ENCODE assay signal across 17 cellular contexts in genomic region chr10:110260746-110261477, GRCh38. TPM values are rescaled to one million over a fixed set of nuclear protein-coding genes. Genes with fewer than 3 reads are reported as not detected.
A peak's percentile ranks its signal among the peaks of the same experiment; 100 is the strongest.
DNase-seq lines count a peak whose midpoint lies in the region; ATAC-seq, FAIRE-seq and TF ChIP-seq lines count a peak whose summit lies in the region.
"Had no signal": no experiment of that assay in that cellular context is flagged by ENCODE, and none has a peak within 500 bp of the region (broad histone marks: within the 10 kb centered on the region; RNA-seq: fewer than 3 reads in every experiment).

No MANE protein-coding gene starts in this region.

- no peak overlapping the region for H3K4me3 Mint-ChIP-seq in astrocyte (ENCODE audit: unreplicated experiment)
- H3K4me3 Mint-ChIP-seq: activated CD8-positive, alpha-beta T cell treated with anti-CD3 and anti-CD28 coated beads for 36 hours; B cell; GM23338 had no signal

- H4K20me1 ChIP-seq in astrocyte (ENCODE audit: insufficient read depth, low read length) = no peaks in the 10 kb centered on the region

- H3K36me3 ChIP-seq in astrocyte (ENCODE audit: insufficient read depth, low read length) (no peaks in the 10 kb centered on the region), heart left ventricle (peaks cover 0 to 2% (median 0%) of the 10 kb centered on the region in 9 donors)

- H3K9ac ChIP-seq in astrocyte (ENCODE audit: low read length) = no peak overlapping the region
- H3K9ac ChIP-seq: parathyroid adenoma had no signal

- no peak overlapping the region for H3K4me3 ChIP-seq in astrocyte (ENCODE audit: insufficient read depth, low read depth, low read length)
- no peak overlapping the region for H3K4me3 ChIP-seq in heart left ventricle
- no peak overlapping the region for H3K4me3 ChIP-seq in skeletal muscle cell (ENCODE audit: low read depth, low read length)
- H3K4me3 ChIP-seq: GM23338 had no signal

- no peaks in the 10 kb centered on the region for H3K4me1 ChIP-seq in astrocyte (ENCODE audit: insufficient read depth, low read length)
- peaks cover 0 to 71% (median 39%) of the 10 kb centered on the region in 12 donors for H3K4me1 ChIP-seq in heart left ventricle

- no peak overlapping the region for H3K4me2 ChIP-seq in astrocyte (ENCODE audit: low read length)
- H3K4me2 ChIP-seq: GM23338 had no signal

- DNase-seq in GM12891 (ENCODE audit: insufficient read length, low spot score) (no peak), astrocyte (ENCODE audit: low read depth) (peak; percentile 29), heart left ventricle (no peak), skeletal muscle cell (ENCODE audit: low read depth) (peak; percentile 8), GM13976 (ENCODE audit: low spot score) (no peak), mesenteric fat pad (ENCODE audit: low spot score) (no peak), NCI-H2107 (lab: John Stamatoyannopoulos, UW) (no peak)
- no peak for DNase-seq in activated CD4-positive, CD25-positive, alpha-beta regulatory T cell treated with anti-CD3 and anti-CD28 coated beads, Interleukin-2, amount 50 U/mL, for 72 hours
- DNase-seq: activated CD8-positive, alpha-beta T cell treated with anti-CD3 and anti-CD28 coated beads for 36 hours; activated gamma-delta T cell treated with Interleukin-2 at 50 U/mL for 16 hours; cerebellar nuclear complex; NCI-H2029; NCI-H748 treated with DMSO at 0.1 percent for 48 hours; stimulated activated CD8-positive, alpha-beta memory T cell treated with anti-CD3 and anti-CD28 coated beads, Interleukin-4, amount 100 ng/mL, for 48 hours had no signal

- H3K27me3 ChIP-seq in astrocyte (ENCODE audit: insufficient read depth, low read length) = no peaks in the 10 kb centered on the region
- no peaks in the 10 kb centered on the region for H3K27me3 ChIP-seq in heart left ventricle

- H3K9me3 ChIP-seq in astrocyte (ENCODE audit: insufficient read depth, low read depth, low read length) (no peaks in the 10 kb centered on the region), heart left ventricle (peaks cover 0 to 6% (median 0%) of the 10 kb centered on the region in 12 donors)

- H3K27ac Mint-ChIP-seq in astrocyte (ENCODE audit: unreplicated experiment) = no peak overlapping the region
- H3K27ac Mint-ChIP-seq: activated CD8-positive, alpha-beta T cell treated with anti-CD3 and anti-CD28 coated beads for 36 hours; B cell; GM23338 had no signal

- no peaks in the 10 kb centered on the region for H3K27me3 Mint-ChIP-seq in astrocyte (ENCODE audit: low read depth, unreplicated experiment)
- H3K27me3 Mint-ChIP-seq: B cell had no signal

- in situ Hi-C loops in GM13976 (cut with MboI; ENCODE audit: low sequenced_read_pairs, unreplicated experiment) = no loop called here

- H3K4me1 Mint-ChIP-seq in astrocyte (ENCODE audit: low read depth, unreplicated experiment) = peaks cover 2% of the 10 kb centered on the region
- H3K4me1 Mint-ChIP-seq: B cell, GM23338 had no signal

- TF ChIP-seq POLR2A in GM12891 (IDR thresholded peaks at IDR 0.05; ENCODE audit: low read depth, low read length) (no peak), heart left ventricle (IDR thresholded peaks at IDR 0.05) (no peak)

- FAIRE-seq in GM12891 (lab: Jason Lieb, UNC) = no peak
- FAIRE-seq in astrocyte (lab: Jason Lieb, UNC) = no peak

- H3K79me2 ChIP-seq in astrocyte (ENCODE audit: insufficient read depth, low read length) = no peaks in the 10 kb centered on the region
- H3K79me2 ChIP-seq: parathyroid adenoma had no signal

- ATAC-seq in heart left ventricle = peak; percentile 59 to 88 (median 83)
- ATAC-seq: activated CD8-positive, alpha-beta T cell treated with anti-CD3 and anti-CD28 coated beads for 36 hours; GM23338 had no signal

- TF ChIP-seq CTCF in astrocyte (IDR thresholded peaks at IDR 0.05; ENCODE audit: insufficient read depth, low read depth, low read length) (no peak), heart left ventricle (IDR thresholded peaks at IDR 0.05) (no peak), GM13976 (IDR thresholded peaks at IDR 0.05; ENCODE audit: borderline replicate concordance, control extremely low read depth, extremely low read depth, insufficient read depth, missing control alignments) (no peak)

- H2AFZ ChIP-seq in astrocyte (ENCODE audit: low read depth, low read length) = no peak overlapping the region
- H2AFZ ChIP-seq: GM23338, parathyroid adenoma had no signal

- intact Hi-C loops in heart left ventricle (cut with DNase I) = loop anchor here in 1 of 10 donors (5.0 kb wide), 1 partner anchor 34 kb away; no protein-coding TSS in a partner anchor

- H3K9me3 Mint-ChIP-seq in astrocyte (ENCODE audit: unreplicated experiment) = no peaks in the 10 kb centered on the region
- H3K9me3 Mint-ChIP-seq: activated CD8-positive, alpha-beta T cell treated with anti-CD3 and anti-CD28 coated beads for 36 hours had no signal

- H3K36me3 Mint-ChIP-seq in astrocyte (ENCODE audit: low read depth, unreplicated experiment) = no peaks in the 10 kb centered on the region

- 24 to 47% (median 36%) methylated on average over 1 of the region's 1 CpG for WGBS in heart left ventricle, 4 donors

- H3K27ac ChIP-seq in astrocyte (ENCODE audit: low read depth, low read length) (no peak overlapping the region), heart left ventricle (peak overlapping the region; percentile 32 to 68 (median 58))
- H3K27ac ChIP-seq: parathyroid adenoma had no signal

TF ChIP-seq in GM12891, 5 proteins besides CTCF, POLR2A, EP300 and RAD21:
- TF ChIP-seq POLR2AphosphoS5 (IDR thresholded peaks at IDR 0.05; ENCODE audit: low read depth, low read length) (no peak), SPI1 (IDR thresholded peaks at IDR 0.05; ENCODE audit: low read depth, low read length) (0 out of 2 replicates have a peak, but pooled peaks have one; percentile 25)

RNA-seq across cellular contexts. Expression of gene SMNDC1, which starts 43.8 kb away (rescaled TPM):
- polyA plus RNA-seq in GM12891 (2012; ENCODE audit: low read depth, missing spikeins) = 22.3 TPM
- total RNA-seq in astrocyte (40.8 and 46.7 TPM in 2 replicates), heart left ventricle (10 to 100 TPM in 7 of 9 donors, 1 to 10 TPM in 2; 5.2 to 23.1 (median 20.7) TPM), mesenteric fat pad (26.1 TPM)
- 10 to 100 TPM in 1 of 2 donors, 1 to 10 TPM in 1; 7.5 to 13.1 TPM for polyA plus RNA-seq in heart left ventricle

RNA-seq across cellular contexts. Expression of gene MXI1, which starts 53.5 kb away (rescaled TPM):
- polyA plus RNA-seq in GM12891 (2012; ENCODE audit: low read depth, missing spikeins) = 12.5 TPM
- total RNA-seq in astrocyte (31.5 and 35.4 TPM in 2 replicates), heart left ventricle (10 to 100 TPM; 42.6 to 83.2 (median 61.6) TPM), mesenteric fat pad (23.7 TPM)
- polyA plus RNA-seq in heart left ventricle = 10 to 100 TPM; 20.3 to 39.5 TPM

Comparison
In these comparisons a context has a peak if more than half of its experiments do, and no peak if none do; other contexts are left out.
1. DNase-seq: peak in astrocyte (single experiment) and skeletal muscle cell (single experiment); none in GM12891 (single experiment), heart left ventricle (0 of 5), GM13976 (single experiment), mesenteric fat pad (single experiment), NCI-H2107 (single experiment) and activated CD4-positive, CD25-positive, alpha-beta regulatory T cell treated with anti-CD3 and anti-CD28 coated beads, Interleukin-2, amount 50 U/mL, for 72 hours (single experiment).